ENCODE assay signal across 18 cellular contexts in genomic region chr10:110443239-110444008, GRCh38. TPM values are rescaled to one million over a fixed set of nuclear protein-coding genes. Genes with fewer than 3 reads are reported as not detected.
DNase-seq lines count a peak whose midpoint lies in the region; ATAC-seq and TF ChIP-seq lines count a peak whose summit lies in the region.
"Had no signal": no experiment of that assay in that cellular context is flagged by ENCODE, and none has a peak within 500 bp of the region (broad histone marks: within the 10 kb centered on the region; RNA-seq: fewer than 3 reads in every experiment).

No MANE protein-coding gene starts in this region.

- H3K9me3 ChIP-seq in endodermal cell (ENCODE audit: control insufficient read depth, low read length), result no peaks in the 10 kb centered on the region
- H3K9me3 ChIP-seq: right lobe of liver, tibial nerve had no signal

- TF ChIP-seq CTCF in CD14-positive monocyte (IDR thresholded peaks at IDR 0.05) (no peak), endodermal cell (conservative IDR thresholded peaks at IDR 0.05) (no peak), neural crest cell (conservative IDR thresholded peaks at IDR 0.05) (no peak), endothelial cell (IDR thresholded peaks at IDR 0.05; ENCODE audit: unreplicated experiment) (no peak)

- WGBS in endodermal cell (ENCODE audit: insufficient coverage in 1 of 2, insufficient read length in 1 of 2), 2 experiments, result 91 to 94% methylated on average over 9 to 12 of the region's 12 CpGs

- intact Hi-C loops in CD14-positive monocyte (cut with micrococcal nuclease), result no loop called here

- no peaks in the 10 kb centered on the region for H3K36me3 ChIP-seq in endodermal cell (ENCODE audit: control insufficient read depth, insufficient read depth, low read length)
- H3K36me3 ChIP-seq: brain microvascular endothelial cell, right lobe of liver, tibial nerve had no signal

- H3K36me3 Mint-ChIP-seq in CD14-positive monocyte (no peaks in the 10 kb centered on the region), endodermal cell (ENCODE audit: low read depth) (no peaks in the 10 kb centered on the region), neural crest cell (ENCODE audit: low read depth) (no peaks in the 10 kb centered on the region), endothelial cell (ENCODE audit: low read depth, unreplicated experiment) (no peaks in the 10 kb centered on the region)
- H3K36me3 Mint-ChIP-seq: CD4-positive, alpha-beta memory T cell had no signal

- no peaks in the 10 kb centered on the region for H3K27me3 ChIP-seq in endodermal cell (ENCODE audit: control insufficient read depth, insufficient read depth, low read length, poor library complexity, severe bottlenecking)
- H3K27me3 ChIP-seq: brain microvascular endothelial cell, right lobe of liver, tibial nerve had no signal

- H3K4me1 ChIP-seq in endodermal cell (ENCODE audit: control insufficient read depth, insufficient read depth, low read length), result no peaks in the 10 kb centered on the region
- H3K4me1 ChIP-seq: parathyroid adenoma, right lobe of liver, tibial nerve had no signal

- H3K9ac ChIP-seq in endodermal cell (ENCODE audit: extremely low read depth, low read length, poor library complexity, severe bottlenecking), result no peak overlapping the region
- H3K9ac ChIP-seq: parathyroid adenoma had no signal

- peak; percentile 37 for DNase-seq in NCI-H82 treated with DMSO at 0.1 percent for 48 hours (lab: John Stamatoyannopoulos, UW; ENCODE audit: unreplicated experiment)
- no peak for DNase-seq in NCI-H82 (lab: John Stamatoyannopoulos, UW)
- DNase-seq in CD14-positive monocyte (ENCODE audit: low spot score), result peak; percentile 39
- DNase-seq in endodermal cell, result peak; percentile 44
- no peak for DNase-seq in neural crest cell (ENCODE audit: low read depth, low spot score)
- no peak for DNase-seq in DMS153 treated with DMSO at 0.1 percent for 48 hours (lab: John Stamatoyannopoulos, UW; ENCODE audit: unreplicated experiment)
- no peak for DNase-seq in endothelial cell (ENCODE audit: low spot score)
- DNase-seq: activated gamma-delta T cell treated with Interleukin-2 at 50 U/mL for 16 hours; brain microvascular endothelial cell; CD4-positive, alpha-beta memory T cell; cortex of kidney; HCEC 1CT; kidney glomerular epithelial cell had no signal

- no peak overlapping the region for H3K4me3 ChIP-seq in endodermal cell (ENCODE audit: low read length)
- H3K4me3 ChIP-seq: right lobe of liver, tibial nerve had no signal

- H3K4me1 Mint-ChIP-seq in CD14-positive monocyte (peaks cover 23% of the 10 kb centered on the region), endodermal cell (peaks cover 13% of the 10 kb centered on the region), neural crest cell (peaks cover 29% of the 10 kb centered on the region), endothelial cell (ENCODE audit: unreplicated experiment) (peaks cover 16% of the 10 kb centered on the region)

- no peak for ATAC-seq in HG03342 (IDR thresholded peaks at IDR 0.05; ENCODE audit: unreplicated experiment)
- ATAC-seq: right lobe of liver had no signal

- H3K27me3 Mint-ChIP-seq in CD14-positive monocyte (ENCODE audit: low read depth in 3 of 3), result peaks cover 2 to 3% (median 2%) of the 10 kb centered on the region in 3 donors
- peaks cover 2% of the 10 kb centered on the region for H3K27me3 Mint-ChIP-seq in endodermal cell (ENCODE audit: insufficient read depth)
- no peaks in the 10 kb centered on the region for H3K27me3 Mint-ChIP-seq in neural crest cell (ENCODE audit: low read depth)
- peaks cover 6% of the 10 kb centered on the region for H3K27me3 Mint-ChIP-seq in endothelial cell (ENCODE audit: unreplicated experiment)
- H3K27me3 Mint-ChIP-seq: CD4-positive, alpha-beta memory T cell had no signal

- no peak overlapping the region for H3K27ac Mint-ChIP-seq in CD14-positive monocyte
- H3K27ac Mint-ChIP-seq in endodermal cell, result no peak overlapping the region
- H3K27ac Mint-ChIP-seq in neural crest cell (ENCODE audit: unreplicated experiment), result peak overlapping the region; percentile 43
- no peak overlapping the region for H3K27ac Mint-ChIP-seq in endothelial cell (ENCODE audit: unreplicated experiment)

- H3K9me3 Mint-ChIP-seq in CD14-positive monocyte, result no peaks in the 10 kb centered on the region
- no peaks in the 10 kb centered on the region for H3K9me3 Mint-ChIP-seq in endodermal cell
- no peaks in the 10 kb centered on the region for H3K9me3 Mint-ChIP-seq in neural crest cell
- H3K9me3 Mint-ChIP-seq in endothelial cell (ENCODE audit: unreplicated experiment), result no peaks in the 10 kb centered on the region
- H3K9me3 Mint-ChIP-seq: CD4-positive, alpha-beta memory T cell had no signal

- peak overlapping the region; percentile 22 for H3K27ac ChIP-seq in endodermal cell (ENCODE audit: low read depth, low read length)
- H3K27ac ChIP-seq: 22Rv1, brain microvascular endothelial cell, parathyroid adenoma, right lobe of liver, tibial nerve had no signal

- no peak overlapping the region for H3K4me3 Mint-ChIP-seq in CD14-positive monocyte
- H3K4me3 Mint-ChIP-seq in endodermal cell, result no peak overlapping the region
- H3K4me3 Mint-ChIP-seq in neural crest cell, result no peak overlapping the region
- H3K4me3 Mint-ChIP-seq in endothelial cell (ENCODE audit: unreplicated experiment), result no peak overlapping the region

RNA-seq across cellular contexts. Expression of gene DUSP5, which starts 54.3 kb away (rescaled TPM):
- polyA plus RNA-seq in CD14-positive monocyte, result 1 to 10 TPM; 2.0 to 3.9 TPM
- 10 to 100 TPM; 60.0 to 60.3 TPM for total RNA-seq in endodermal cell
- polyA plus RNA-seq in endodermal cell (2013, experiment 1 of 2), result 9.9 TPM
- polyA plus RNA-seq in endodermal cell (2013, experiment 2 of 2), result 11.1 TPM
- 2.4 and 2.5 TPM in 2 replicates for total RNA-seq in neural crest cell
- 46.0 TPM for total RNA-seq in endothelial cell (ENCODE audit: unreplicated experiment)

Comparison
In these comparisons a context has a peak if more than half of its experiments do, and no peak if none do; other contexts are left out.
1. DNase-seq: peak in NCI-H82 treated with DMSO at 0.1 percent for 48 hours (single experiment), CD14-positive monocyte (single experiment) and endodermal cell (single experiment); none in NCI-H82 (single experiment), neural crest cell (single experiment), DMS153 treated with DMSO at 0.1 percent for 48 hours (single experiment) and endothelial cell (single experiment).
2. RNA of gene DUSP5, which starts 54.3 kb away (total RNA-seq): 60.0 to 60.3 TPM in endodermal cell and 46.0 TPM in endothelial cell (single experiment); 2.4 to 2.5 TPM in neural crest cell; every median in the first group is over 10 times any median in the second.